1 cellular context compared by ENCODE assay signal in genomic region chr2:180660207-180660606, GRCh38.
TF ChIP-seq lines count a peak whose summit lies in the region.

No MANE protein-coding gene starts in this region.

TF ChIP-seq in HEK293, 187 proteins besides CTCF, POLR2A, EP300 and RAD21 (continued from another document):
- TF ChIP-seq ZNF518A (tag by site-specific recombination; conservative IDR thresholded peaks at IDR 0.05; ENCODE audit: low read depth) = no peak
- TF ChIP-seq ZNF548 (tag by site-specific recombination; IDR thresholded peaks at IDR 0.05) = no peak
- TF ChIP-seq TRIM28 (IDR thresholded peaks at IDR 0.05; ENCODE audit: borderline replicate concordance, low read length) = 0 out of 2 replicates have a peak, but pooled peaks have one; percentile 29
- TF ChIP-seq ZNF280C (tag by site-specific recombination; IDR thresholded peaks at IDR 0.05) = no peak
